In the genomic region with DNA sequence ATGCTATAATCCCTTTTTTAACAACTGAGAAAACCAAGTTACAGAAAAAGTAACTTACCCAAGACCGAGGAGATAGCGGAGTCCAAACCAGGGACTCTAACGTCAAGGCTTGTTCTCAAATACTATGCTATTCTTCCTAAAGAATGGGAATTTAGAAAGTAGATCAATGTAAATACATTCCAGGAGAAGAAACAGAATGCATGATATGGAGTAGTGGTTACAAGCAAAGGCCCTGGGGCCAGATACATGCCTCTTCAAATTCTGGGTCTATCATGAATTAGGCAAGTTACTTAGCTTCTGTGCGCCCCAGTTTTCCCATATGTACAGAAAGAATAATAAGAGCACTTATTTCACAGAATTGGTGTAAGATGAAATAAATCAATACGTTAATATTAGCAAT, we compare ENCODE assay signal across 34 cellular contexts.
"Had no signal": no experiment of that assay in that cellular context is flagged by ENCODE, and none has a peak within 500 bp of the region (broad histone marks: within the 10 kb centered on the region; RNA-seq: fewer than 3 reads in every experiment).

No MANE protein-coding gene starts in this region.

- H3K27me3 ChIP-seq: MG63 had no signal

- H3K9me3 ChIP-seq: MG63 had no signal

- H3K4me2 ChIP-seq: KMS-11 had no signal

- H3K4me3 ChIP-seq: MG63 had no signal

- H3K9ac ChIP-seq: KMS-11 had no signal

- H3K27ac ChIP-seq: KMS-11 had no signal

- DNase-seq: Karpas-422, Kasumi-1, MG63, MM.1S, MV-4-11, NCI-H1048, NCI-H1092, NCI-H1092 treated with DMSO at 0.1 percent for 48 hours, NCI-H1105, NCI-H1105 treated with DMSO at 0.1 percent for 48 hours, NCI-H1417, NCI-H1417 treated with DMSO at 0.1 percent for 48 hours, NCI-H1436, NCI-H1436 treated with DMSO at 0.1 percent for 48 hours, NCI-H146, NCI-H1694, NCI-H1694 treated with DMSO at 0.1 percent for 48 hours, NCI-H187, NCI-H187 treated with DMSO at 0.1 percent for 48 hours, NCI-H1930, NCI-H2029, NCI-H2029 treated with DMSO at 0.1 percent for 48 hours, NCI-H2081, NCI-H2081 treated with DMSO at 0.1 percent for 48 hours, NCI-H2107, NCI-H2171, NCI-H2171 treated with DMSO at 0.1 percent for 48 hours, NCI-H2227 treated with DMSO at 0.1 percent for 48 hours, NCI-H226, NCI-H345, NCI-H446, NCI-H446 treated with DMSO at 0.1 percent for 48 hours, NCI-H510A had no signal

- H3K36me3 ChIP-seq: MG63 had no signal
